In genomic region chr3:38640661-38641441, GRCh38 we compare ENCODE assay signal across 1 cellular context.
TF ChIP-seq lines count a peak whose summit lies in the region.

No MANE protein-coding gene starts in this region.

TF ChIP-seq in H1, 55 proteins besides CTCF, POLR2A, EP300 and RAD21 (continued from another document):
- TF ChIP-seq SAP30 (IDR thresholded peaks at IDR 0.05; ENCODE audit: insufficient read depth, insufficient replicate concordance, low read length) (no peak), ATF3 (IDR thresholded peaks at IDR 0.05; ENCODE audit: insufficient read depth, low read depth, low read length) (no peak), JUN (IDR thresholded peaks at IDR 0.05; ENCODE audit: low read depth, low read length) (0 out of 2 replicates have a peak, but pooled peaks have one; percentile 17), CBX8 (IDR thresholded peaks at IDR 0.05; ENCODE audit: borderline replicate concordance, low read depth, low read length) (no peak), NANOG (IDR thresholded peaks at IDR 0.05; ENCODE audit: insufficient read depth, low read depth, low read length, poor library complexity, severe bottlenecking) (peak; percentile 81), RFX5 (IDR thresholded peaks at IDR 0.05; ENCODE audit: borderline replicate concordance, low read depth, low read length) (no peak), MAX (IDR thresholded peaks at IDR 0.05) (0 out of 2 replicates have a peak, but pooled peaks have one; percentile 27), SP1 (IDR thresholded peaks at IDR 0.05; ENCODE audit: low read depth, low read length) (peak; percentile 51; the same call in 1 of the 2 replicates), ATF2 (IDR thresholded peaks at IDR 0.05; ENCODE audit: low read length) (peak; percentile 51; the same call in 1 of the 2 replicates), GTF2F1 (IDR thresholded peaks at IDR 0.05; ENCODE audit: borderline replicate concordance, low read depth, low read length) (no peak)
